In the genomic region with DNA sequence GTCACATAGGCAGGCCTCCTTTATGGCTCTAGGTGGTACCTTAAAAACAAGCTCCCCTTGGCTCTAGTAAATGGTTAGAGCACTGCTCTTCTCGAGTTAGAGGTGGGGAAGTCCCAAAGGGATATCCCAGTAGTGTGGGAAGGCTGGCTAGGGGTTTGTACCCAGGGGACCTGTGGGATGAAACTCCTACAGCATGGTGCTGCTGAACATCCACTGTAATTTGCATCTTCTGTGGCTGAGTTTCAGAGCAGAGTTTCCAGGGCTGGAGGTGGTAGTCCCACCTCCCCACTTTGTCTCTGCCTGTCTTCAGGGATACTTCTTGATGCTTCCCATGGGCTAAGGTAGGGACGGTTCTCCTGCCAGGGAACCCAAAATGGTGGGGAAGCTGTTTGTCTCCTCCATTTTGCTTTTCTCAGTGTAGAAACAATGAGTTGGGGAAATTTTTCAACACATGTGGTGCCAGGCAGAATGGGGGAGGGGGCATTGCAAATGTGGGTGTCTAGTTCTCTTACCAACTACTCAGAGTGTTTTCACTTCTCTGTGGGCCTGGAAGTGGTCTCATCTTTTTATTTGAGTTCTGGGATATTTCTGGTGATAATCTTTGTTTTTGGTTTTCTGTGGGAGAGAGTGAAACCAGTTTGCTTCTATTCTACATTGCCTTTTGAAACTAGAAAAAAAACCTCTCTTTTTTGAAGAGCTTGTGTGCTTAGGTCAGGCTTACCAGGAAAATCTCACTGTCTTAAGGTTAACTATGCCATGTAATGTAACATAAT, we compare ENCODE assay signal across 16 cellular contexts. TPM values are rescaled to one million over a fixed set of nuclear protein-coding genes. Genes with fewer than 3 reads are reported as not detected.
A peak's percentile ranks its signal among the peaks of the same experiment; 100 is the strongest.
DNase-seq lines count a peak whose midpoint lies in the region; ATAC-seq and TF ChIP-seq lines count a peak whose summit lies in the region.
"Had no signal": no experiment of that assay in that cellular context is flagged by ENCODE, and none has a peak within 500 bp of the region (broad histone marks: within the 10 kb centered on the region; RNA-seq: fewer than 3 reads in every experiment).

No MANE protein-coding gene starts in this region.

- H3K4me3 Mint-ChIP-seq in activated CD4-positive, alpha-beta T cell treated with anti-CD3 and anti-CD28 coated beads for 36 hours = no peak overlapping the region
- no peak overlapping the region for H3K4me3 Mint-ChIP-seq in activated T-helper 2 cell treated with anti-CD3 and anti-CD28 coated beads, Interferon-gamma antibody, Interleukin-2, Interleukin-4, amounts not matched to agents 10 μg/mL and 5 μg/mL and 100 μg/mL, durations not matched to agents 14 hours and 24 hours and 36 hours (ENCODE audit: low read depth)
- no peak overlapping the region for H3K4me3 Mint-ChIP-seq in type B pancreatic cell
- H3K4me3 Mint-ChIP-seq: CD8-positive, alpha-beta T cell had no signal

- H3K4me1 Mint-ChIP-seq in activated CD4-positive, alpha-beta T cell treated with anti-CD3 and anti-CD28 coated beads for 36 hours = peaks cover 10% of the 10 kb centered on the region
- peaks cover 13% of the 10 kb centered on the region for H3K4me1 Mint-ChIP-seq in activated T-helper 2 cell treated with anti-CD3 and anti-CD28 coated beads, Interferon-gamma antibody, Interleukin-2, Interleukin-4, amounts not matched to agents 10 μg/mL and 5 μg/mL and 100 μg/mL, durations not matched to agents 14 hours and 24 hours and 36 hours (ENCODE audit: low read depth)
- H3K4me1 Mint-ChIP-seq in type B pancreatic cell (ENCODE audit: unreplicated experiment) = no peaks in the 10 kb centered on the region

- CTCF ChIA-PET in activated CD4-positive, alpha-beta T cell treated with anti-CD3 and anti-CD28 coated beads for 36 hours (lab: Charles Lee) = interaction anchor here (0.6 to 1.7 kb wide), 6 partner anchors 11 to 615 kb away, joined by 3 to 6 read pairs (median 4); no protein-coding TSS in a partner anchor

- peaks cover under 1% of the 10 kb centered on the region for H3K27me3 Mint-ChIP-seq in activated CD4-positive, alpha-beta T cell treated with anti-CD3 and anti-CD28 coated beads for 36 hours
- H3K27me3 Mint-ChIP-seq in activated T-helper 2 cell treated with anti-CD3 and anti-CD28 coated beads, Interferon-gamma antibody, Interleukin-2, Interleukin-4, amounts not matched to agents 10 μg/mL and 5 μg/mL and 100 μg/mL, durations not matched to agents 14 hours and 24 hours and 36 hours (ENCODE audit: low read depth) = peaks cover 15% of the 10 kb centered on the region
- H3K27me3 Mint-ChIP-seq in type B pancreatic cell = no peaks in the 10 kb centered on the region

- peak; percentile 38 for DNase-seq in activated CD4-positive, alpha-beta T cell treated with anti-CD3 and anti-CD28 coated beads for 36 hours
- no peak for DNase-seq in activated CD4-positive, alpha-beta T cell treated with anti-CD3 and anti-CD28 coated beads, Interleukin-2, amount 50 U/mL, for 4 hours
- DNase-seq in activated T-helper 2 cell treated with anti-CD3 and anti-CD28 coated beads, Interferon-gamma antibody, Interleukin-2, Interleukin-4, amounts not matched to agents 10 μg/mL and 5 μg/mL and 100 μg/mL, durations not matched to agents 14 hours and 24 hours and 36 hours (ENCODE audit: low spot score) = no peak
- DNase-seq in NCI-H1436 (lab: John Stamatoyannopoulos, UW) (no peak), type B pancreatic cell (ENCODE audit: extremely low spot score, unreplicated experiment) (no peak), NCI-H2029 treated with DMSO at 0.1 percent for 48 hours (lab: John Stamatoyannopoulos, UW) (no peak)
- DNase-seq: CD8-positive, alpha-beta T cell; Kasumi-1; mesendoderm; NCI-H1930; NCI-H774; nucleus accumbens; SIG-M5; thyroid gland had no signal

- no peak for TF ChIP-seq CTCF in type B pancreatic cell (conservative IDR thresholded peaks at IDR 0.05)

- POLR2A ChIA-PET in activated CD4-positive, alpha-beta T cell treated with anti-CD3 and anti-CD28 coated beads for 36 hours (lab: Charles Lee) = interaction anchor here (0.6 kb wide), 1 partner anchor 51 kb away, joined by 5 read pairs; no protein-coding TSS in a partner anchor

- H3K36me3 Mint-ChIP-seq in activated CD4-positive, alpha-beta T cell treated with anti-CD3 and anti-CD28 coated beads for 36 hours (ENCODE audit: low read depth) = peaks cover 5% of the 10 kb centered on the region
- H3K36me3 Mint-ChIP-seq in activated T-helper 2 cell treated with anti-CD3 and anti-CD28 coated beads, Interferon-gamma antibody, Interleukin-2, Interleukin-4, amounts not matched to agents 10 μg/mL and 5 μg/mL and 100 μg/mL, durations not matched to agents 14 hours and 24 hours and 36 hours (ENCODE audit: low read depth) = peaks cover 4% of the 10 kb centered on the region
- no peaks in the 10 kb centered on the region for H3K36me3 Mint-ChIP-seq in type B pancreatic cell

- peaks cover 24% of the 10 kb centered on the region for H3K9me3 Mint-ChIP-seq in activated CD4-positive, alpha-beta T cell treated with anti-CD3 and anti-CD28 coated beads for 36 hours (ENCODE audit: low read depth)
- H3K9me3 Mint-ChIP-seq in activated T-helper 2 cell treated with anti-CD3 and anti-CD28 coated beads, Interferon-gamma antibody, Interleukin-2, Interleukin-4, amounts not matched to agents 10 μg/mL and 5 μg/mL and 100 μg/mL, durations not matched to agents 14 hours and 24 hours and 36 hours = peaks cover 48% of the 10 kb centered on the region
- peaks cover 4% of the 10 kb centered on the region for H3K9me3 Mint-ChIP-seq in type B pancreatic cell

- intact Hi-C loops in activated CD4-positive, alpha-beta T cell treated with anti-CD3 and anti-CD28 coated beads for 36 hours (cut with DNase I, micrococcal nuclease) = loop anchor here in 1 of 2 experiments (5.0 kb wide), 1 partner anchor 53 kb away; no protein-coding TSS in a partner anchor
- intact Hi-C loops in activated T-helper 2 cell treated with anti-CD3 and anti-CD28 coated beads, Interferon-gamma antibody, Interleukin-2, Interleukin-4, amounts not matched to agents 10 μg/mL and 5 μg/mL and 100 μg/mL, durations not matched to agents 14 hours and 24 hours and 36 hours (cut with micrococcal nuclease) = no loop called here

- H3K27ac Mint-ChIP-seq in activated CD4-positive, alpha-beta T cell treated with anti-CD3 and anti-CD28 coated beads for 36 hours = no peak overlapping the region
- peak overlapping the region; percentile 46 for H3K27ac Mint-ChIP-seq in activated T-helper 2 cell treated with anti-CD3 and anti-CD28 coated beads, Interferon-gamma antibody, Interleukin-2, Interleukin-4, amounts not matched to agents 10 μg/mL and 5 μg/mL and 100 μg/mL, durations not matched to agents 14 hours and 24 hours and 36 hours
- no peak overlapping the region for H3K27ac Mint-ChIP-seq in type B pancreatic cell
- H3K27ac Mint-ChIP-seq: CD8-positive, alpha-beta T cell had no signal

- peak; percentile 30 for ATAC-seq in activated CD4-positive, alpha-beta T cell treated with anti-CD3 and anti-CD28 coated beads for 36 hours
- ATAC-seq in GM19468 (IDR thresholded peaks at IDR 0.05; ENCODE audit: extremely low read depth, unreplicated experiment) = peak; percentile 50
- ATAC-seq in HG03095 (IDR thresholded peaks at IDR 0.05; ENCODE audit: unreplicated experiment) = peak; percentile 72
- ATAC-seq: CD8-positive, alpha-beta T cell had no signal

RNA-seq across cellular contexts. Expression of gene SCART1, which starts 36.3 kb away (rescaled TPM):
- 1 to 10 TPM; 1.4 to 1.7 TPM for total RNA-seq in activated CD4-positive, alpha-beta T cell treated with anti-CD3 and anti-CD28 coated beads for 36 hours
- 1.3 and 1.4 TPM in 2 replicates for total RNA-seq in activated T-helper 2 cell treated with anti-CD3 and anti-CD28 coated beads, Interferon-gamma antibody, Interleukin-2, Interleukin-4, amounts not matched to agents 10 μg/mL and 5 μg/mL and 100 μg/mL, durations not matched to agents 14 hours and 24 hours and 36 hours
- 1.2 and 1.4 TPM in 2 replicates for total RNA-seq in type B pancreatic cell (ENCODE audit: low replicate concordance)

RNA-seq across cellular contexts. Expression of gene CYP2E1, which starts 37.2 kb away (rescaled TPM):
- under 1 TPM; 0.25 to 0.32 TPM for total RNA-seq in activated CD4-positive, alpha-beta T cell treated with anti-CD3 and anti-CD28 coated beads for 36 hours
- total RNA-seq in activated T-helper 2 cell treated with anti-CD3 and anti-CD28 coated beads, Interferon-gamma antibody, Interleukin-2, Interleukin-4, amounts not matched to agents 10 μg/mL and 5 μg/mL and 100 μg/mL, durations not matched to agents 14 hours and 24 hours and 36 hours = 0.16 TPM in 1 of 2 replicates, not detected in the other
- 0.53 and 0.62 TPM in 2 replicates for total RNA-seq in type B pancreatic cell (ENCODE audit: low replicate concordance)
